In the genomic region with DNA sequence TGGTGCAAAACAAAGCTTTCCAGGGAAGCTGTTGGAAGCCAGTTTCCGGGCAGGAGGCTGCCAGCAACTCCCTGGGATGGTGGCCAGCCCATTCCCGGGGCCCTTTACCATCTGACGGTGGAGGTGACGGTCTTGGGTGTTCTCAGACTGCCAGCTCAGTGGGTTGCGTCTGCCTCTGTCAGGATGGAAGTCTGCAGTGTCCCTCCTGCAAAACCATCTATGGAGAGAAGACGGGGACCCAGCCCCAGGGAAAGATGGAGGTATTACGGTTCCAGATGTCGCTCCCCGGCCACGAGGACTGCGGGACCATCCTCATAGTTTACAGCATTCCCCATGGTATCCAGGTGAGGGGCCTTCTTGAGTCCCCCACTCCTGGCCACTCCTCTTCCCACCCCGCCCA, we compare ENCODE assay signal across 12 cellular contexts. TPM values are rescaled to one million over a fixed set of nuclear protein-coding genes. Genes with fewer than 3 reads are reported as not detected.
DNase-seq lines count a peak whose midpoint lies in the region; ATAC-seq and TF ChIP-seq lines count a peak whose summit lies in the region.
"Not testable (repeated sequence)": the region's sequence is repeated elsewhere in the genome, so short reads cannot be mapped to it uniquely, and the experiment has no call there.
"Had no signal": no experiment of that assay in that cellular context is flagged by ENCODE, and none has a peak within 500 bp of the region (broad histone marks: within the 10 kb centered on the region; RNA-seq: fewer than 3 reads in every experiment).

No MANE protein-coding gene starts in this region.

- WGBS in H9 (ENCODE audit: extremely low coverage, insufficient read length, low lambda C conversion rate): no CpG with 5 or more reads among the region's 12 CpGs
- WGBS in hepatocyte (ENCODE audit: low lambda C conversion rate, missing lambda C conversion rate): 95% methylated on average over 10 of the region's 12 CpGs
- 95 to 96% methylated on average over 11 to 12 of the region's 12 CpGs for WGBS in lung, 2 donors
- 94 to 96% methylated on average over 12 of the region's 12 CpGs for WGBS in sigmoid colon, 2 donors

- not testable (repeated sequence) for H3K79me1 ChIP-seq in H9 (ENCODE audit: insufficient read depth, low read depth, low read length, poor library complexity, severe bottlenecking)

- not testable (repeated sequence) for H3T11ph ChIP-seq in H9 (ENCODE audit: low read length)

- not testable (repeated sequence) for ATAC-seq in RWPE2 (ENCODE audit: low read depth); lung (ENCODE audit: insufficient read depth, low FRiP score)

- not testable (repeated sequence) for H2AK5ac ChIP-seq in H9 (ENCODE audit: insufficient read length, low read length)

- H4K8ac ChIP-seq in H9 (replicated peaks; ENCODE audit: insufficient read length, low read depth, low read length): not testable (repeated sequence)

- H3K23me2 ChIP-seq in H9 (ENCODE audit: insufficient read length, low read depth, low read length, poor library complexity, severe bottlenecking): not testable (repeated sequence)

- H3K36me3 ChIP-seq in RWPE2 (ENCODE audit: low read depth); hepatocyte (replicated peaks; ENCODE audit: insufficient read depth, low read depth): not testable (repeated sequence)
- peaks cover 0 to 27% of the 10 kb centered on the region in 2 donors for H3K36me3 ChIP-seq in lung (ENCODE audit: control insufficient read depth in 2 of 2, insufficient read depth in 2 of 2, low read length in 2 of 2)
- peaks cover 0 to 27% (median 9%) of the 10 kb centered on the region in 4 donors for H3K36me3 ChIP-seq in sigmoid colon

- not testable (repeated sequence) for H3K14ac ChIP-seq in H9 (ENCODE audit: insufficient read depth, low read length)

- TF ChIP-seq CTCF in H9 (conservative IDR thresholded peaks at IDR 0.05); RWPE2 (IDR thresholded peaks at IDR 0.05; ENCODE audit: poor library complexity, severe bottlenecking); hepatocyte (IDR thresholded peaks at IDR 0.05; ENCODE audit: poor library complexity); lung (IDR thresholded peaks at IDR 0.05; ENCODE audit: control extremely low read depth, extremely low read depth); osteocyte (IDR thresholded peaks at IDR 0.05); sigmoid colon (IDR thresholded peaks at IDR 0.05): not testable (repeated sequence)

- not testable (repeated sequence) for H2BK20ac ChIP-seq in H9 (ENCODE audit: low read depth, low read length, poor library complexity, severe bottlenecking)

- not testable (repeated sequence) for H2BK120ac ChIP-seq in H9 (ENCODE audit: low read depth, low read length, poor library complexity, severe bottlenecking)

- not testable (repeated sequence) for H3K9ac ChIP-seq in H9 (ENCODE audit: extremely low read depth, insufficient read length, low read length)

- intact Hi-C loops in sigmoid colon (cut with DNase I): loop anchor here (10.0 kb wide), 1 partner anchor 492 kb away; no protein-coding TSS in a partner anchor

- H3K4me2 ChIP-seq in H9 (ENCODE audit: insufficient read depth, insufficient read length, low read length); hepatocyte: not testable (repeated sequence)

- H3K36me3 Mint-ChIP-seq in H9 (ENCODE audit: insufficient read depth in 1 of 3, low read depth in 3 of 3): peaks cover 0 to 25% (median 9%) of the 10 kb centered on the region in 3 experiments; a peak in 5 of 7 replicates
- H3K36me3 Mint-ChIP-seq in osteocyte (ENCODE audit: unreplicated experiment): not testable (repeated sequence)

- not testable (repeated sequence) for H3K23ac ChIP-seq in H9 (ENCODE audit: insufficient read length, low read depth, low read length)

- H3K56ac ChIP-seq in H9 (ENCODE audit: insufficient read length, low read depth, low read length): not testable (repeated sequence)

- not testable (repeated sequence) for H4K91ac ChIP-seq in H9 (ENCODE audit: insufficient read length, low read depth, low read length)

- H4K5ac ChIP-seq in H9 (ENCODE audit: insufficient read length, low read depth, low read length): not testable (repeated sequence)

- H3K18ac ChIP-seq in H9 (ENCODE audit: insufficient read length, low read depth, low read length): not testable (repeated sequence)

- TF ChIP-seq EP300 in sigmoid colon (IDR thresholded peaks at IDR 0.05): not testable (repeated sequence)

- H3K4me3 ChIP-seq in RWPE2 (ENCODE audit: severe bottlenecking); hepatocyte; lung; sigmoid colon: not testable (repeated sequence)

- DNase-seq in H9 (peak; percentile 15), RWPE2 (ENCODE audit: low spot score) (peak; percentile 14), cerebellum (ENCODE audit: low spot score) (peak; percentile 7), ecto neural progenitor cell (ENCODE audit: low spot score) (peak; percentile 14), hepatocyte (ENCODE audit: low spot score) (peak; percentile 0), lung (ENCODE audit: low spot score) (peak; percentile 20), osteocyte (ENCODE audit: extremely low spot score, unreplicated experiment) (peak; percentile 54), sigmoid colon (peak; percentile 45)

- not testable (repeated sequence) for H3K9me3 Mint-ChIP-seq in H9; osteocyte (ENCODE audit: unreplicated experiment)

- H2AFZ ChIP-seq in H9 (ENCODE audit: low read length); hepatocyte: not testable (repeated sequence)

- not testable (repeated sequence) for H3K4me1 ChIP-seq in H9 (ENCODE audit: insufficient read depth, low read length); RWPE2 (ENCODE audit: insufficient read depth, poor library complexity, severe bottlenecking); hepatocyte (ENCODE audit: insufficient read depth); lung (ENCODE audit: control insufficient read depth in 2 of 2, insufficient read depth in 2 of 2, low read length in 2 of 2); sigmoid colon

- not testable (repeated sequence) for H2BK15ac ChIP-seq in H9 (ENCODE audit: low read depth, low read length)

- not testable (repeated sequence) for H3K27me3 Mint-ChIP-seq in H9 (ENCODE audit: low read depth); osteocyte (ENCODE audit: unreplicated experiment)

- not testable (repeated sequence) for H3K9me3 ChIP-seq in H9 (ENCODE audit: control insufficient read depth, low read depth, low read length); RWPE2 (ENCODE audit: severe bottlenecking); hepatocyte (ENCODE audit: low read depth); lung (ENCODE audit: control insufficient read depth in 2 of 2, insufficient read depth in 1 of 2, low read length in 1 of 2); sigmoid colon

- not testable (repeated sequence) for TF ChIP-seq POLR2A in sigmoid colon (IDR thresholded peaks at IDR 0.05)

- not testable (repeated sequence) for H3K4ac ChIP-seq in H9 (ENCODE audit: low read depth, low read length)

- H3K27ac Mint-ChIP-seq in H9; osteocyte (ENCODE audit: unreplicated experiment): not testable (repeated sequence)

- not testable (repeated sequence) for H3K4me1 Mint-ChIP-seq in H9; osteocyte (ENCODE audit: unreplicated experiment)

- not testable (repeated sequence) for H4K20me1 ChIP-seq in H9 (ENCODE audit: control insufficient read depth, insufficient read depth, insufficient read length); hepatocyte (ENCODE audit: insufficient read depth, poor library complexity, severe bottlenecking)

- not testable (repeated sequence) for H3K4me3 Mint-ChIP-seq in H9; osteocyte (ENCODE audit: unreplicated experiment)

- not testable (repeated sequence) for H3K9me2 ChIP-seq in hepatocyte (replicated peaks; ENCODE audit: insufficient read depth)

- not testable (repeated sequence) for H2BK12ac ChIP-seq in H9 (ENCODE audit: insufficient read length, low read depth, low read length)

- H2BK5ac ChIP-seq in H9 (ENCODE audit: insufficient read length, low read length): not testable (repeated sequence)

- H3K27me3 ChIP-seq in H9 (ENCODE audit: insufficient read depth, low read length); RWPE2 (ENCODE audit: insufficient read depth, poor library complexity, severe bottlenecking); hepatocyte; lung (ENCODE audit: control insufficient read depth, insufficient read depth); sigmoid colon: not testable (repeated sequence)

- not testable (repeated sequence) for H3K27ac ChIP-seq in H9 (ENCODE audit: insufficient read length, low read depth, low read length); RWPE2 (ENCODE audit: poor library complexity, severe bottlenecking); hepatocyte; lung (ENCODE audit: low read depth in 1 of 2, low read length in 1 of 2); sigmoid colon

- not testable (repeated sequence) for H3K79me2 ChIP-seq in H9 (ENCODE audit: insufficient read depth, low read length); hepatocyte

RNA-seq across cellular contexts. Expression of a gene that starts 7.1 kb away (rescaled TPM):
- 2.1 and 3.5 TPM in 2 replicates for total RNA-seq in H9 (2021)
- 2.1 TPM for total RNA-seq in cerebellum
- 16.8 and 25.8 TPM in 2 replicates for total RNA-seq in hepatocyte
- polyA plus RNA-seq in hepatocyte: 90.6 and 159 TPM in 2 replicates
- total RNA-seq in lung: 10 to 100 TPM in 1 of 2 donors, 1 to 10 TPM in 1; 3.6 to 12.4 TPM
- 10 to 100 TPM in 1 of 2 donors, 1 to 10 TPM in 1; 4.7 to 24.3 TPM for polyA plus RNA-seq in lung
- 1.5 and 2.2 TPM in 2 replicates for total RNA-seq in osteocyte
- 1 to 10 TPM in 1 of 4 donors, under 1 TPM in 3; 0.27 to 3.9 (median 0.77) TPM for total RNA-seq in sigmoid colon
- polyA plus RNA-seq in sigmoid colon: 1 to 10 TPM in 1 of 3 donors, under 1 TPM in 1, not detected in 1; 0.92 to 1.9 TPM
- polyA plus RNA-seq: BJ had no signal

RNA-seq across cellular contexts. Expression of a gene that starts 39.9 kb away (rescaled TPM):
- not detected in 2 replicates for total RNA-seq in H9 (2021)
- total RNA-seq in cerebellum: 0.27 TPM
- 0.03 TPM in 1 of 2 replicates, not detected in the other for total RNA-seq in hepatocyte
- polyA plus RNA-seq in hepatocyte: 1.1 and 1.5 TPM in 2 replicates
- total RNA-seq in lung: under 1 TPM in 1 of 2 donors, not detected in 1; 0.28 TPM
- polyA plus RNA-seq in lung: under 1 TPM; 0.14 to 0.18 TPM
- not detected in 2 replicates for total RNA-seq in osteocyte
- 1 to 10 TPM in 1 of 4 donors, under 1 TPM in 1, not detected in 2; 0.16 to 2.5 TPM for total RNA-seq in sigmoid colon
- under 1 TPM in 2 of 3 donors, not detected in 1; 0.06 to 0.60 TPM for polyA plus RNA-seq in sigmoid colon
- total RNA-seq: A172, Calu3 had no signal
- polyA plus RNA-seq: A549, BJ had no signal

RNA-seq across cellular contexts. Expression of a gene that starts 41.7 kb away (rescaled TPM):
- total RNA-seq in H9 (2021) (43.1 and 48.8 TPM in 2 replicates), cerebellum (6.5 TPM), hepatocyte (7.6 TPM in 2 replicates), lung (10 to 100 TPM; 18.5 to 55.3 TPM), osteocyte (29.7 and 32.6 TPM in 2 replicates), sigmoid colon (10 to 100 TPM; 11.1 to 29.9 (median 17.0) TPM)
- polyA plus RNA-seq in hepatocyte (22.2 and 23.1 TPM in 2 replicates), lung (10 to 100 TPM; 39.5 to 44.2 TPM), sigmoid colon (10 to 100 TPM; 23.4 to 71.9 (median 37.9) TPM)

Comparison
In these comparisons a context has a peak if more than half of its experiments do, and no peak if none do; other contexts are left out.
1. DNase-seq: peak in every context shown above with its lines; median percentile 54 in osteocyte; 45 in sigmoid colon; 20 in lung; 15 in H9; 14 in RWPE2; 14 in ecto neural progenitor cell; 7 in cerebellum; 0 in hepatocyte.